ENCODE assay signal across 16 cellular contexts in genomic region chr22:17606472-17606871, GRCh38. TPM values are rescaled to one million over a fixed set of nuclear protein-coding genes. Genes with fewer than 3 reads are reported as not detected.
A peak's percentile ranks its signal among the peaks of the same experiment; 100 is the strongest.
DNase-seq lines count a peak whose midpoint lies in the region; ATAC-seq and TF ChIP-seq lines count a peak whose summit lies in the region.
"Had no signal": no experiment of that assay in that cellular context is flagged by ENCODE, and none has a peak within 500 bp of the region (broad histone marks: within the 10 kb centered on the region; RNA-seq: fewer than 3 reads in every experiment).

No MANE protein-coding gene starts in this region.

- 38% methylated on average over 4 of the region's 5 CpGs; no CpG with 5 or more reads in 1 of the 2 experiments for WGBS in IMR-90 (ENCODE audit: extremely low coverage in 2 of 2, insufficient read length in 1 of 2), 2 experiments

- no peak overlapping the region for H3K14ac ChIP-seq in IMR-90 (replicated peaks; ENCODE audit: low read depth, low read length)

- intact Hi-C loops in IMR-90 (cut with micrococcal nuclease) = no loop called here

- H3K56ac ChIP-seq in IMR-90 (ENCODE audit: extremely low read depth, insufficient read depth, low read length) = no peak overlapping the region

- no peak overlapping the region for H3K4me2 ChIP-seq in IMR-90 (ENCODE audit: low read depth, low read length)

- peaks cover 27 to 45% of the 10 kb centered on the region in 2 experiments for H3K79me1 ChIP-seq in IMR-90 (ENCODE audit: low read depth in 1 of 2, low read length in 2 of 2)

- in situ Hi-C loops in IMR-90 (cut with MboI; ENCODE audit: low sequenced_read_pairs) = no loop called here

- H2AK9ac ChIP-seq in IMR-90 (replicated peaks; ENCODE audit: low read depth, low read length, poor library complexity) = no peak overlapping the region

- peaks cover 24% of the 10 kb centered on the region for H3K36me3 ChIP-seq in IMR-90 (ENCODE audit: control insufficient read depth, insufficient read depth, low read length)

- no peak overlapping the region for H2AK5ac ChIP-seq in IMR-90 (ENCODE audit: low read depth, low read length)

- H2BK20ac ChIP-seq in IMR-90 (ENCODE audit: low read depth, low read length) = no peak overlapping the region

- H3K23ac ChIP-seq in IMR-90 (ENCODE audit: low read depth, low read length) = no peak overlapping the region

- no peaks in the 10 kb centered on the region for H3K27me3 ChIP-seq in IMR-90 (ENCODE audit: control insufficient read depth, insufficient read depth, low read length)
- H3K27me3 ChIP-seq: vagina had no signal

- no peak overlapping the region for H2BK120ac ChIP-seq in IMR-90 (ENCODE audit: low read depth, low read length)

- TF ChIP-seq CTCF in AG04449 (IDR thresholded peaks at IDR 0.05; ENCODE audit: insufficient read depth, low read length, missing control alignments) (no peak), IMR-90 (conservative IDR thresholded peaks at IDR 0.05; ENCODE audit: low read depth, low read length) (no peak), coronary artery (IDR thresholded peaks at IDR 0.05) (no peak)

- H3K18ac ChIP-seq in IMR-90 (ENCODE audit: low read depth, low read length) = no peak overlapping the region

- H3K4me1 ChIP-seq in IMR-90 (ENCODE audit: control insufficient read depth, insufficient read depth, low read length) = 0 out of 2 replicates have a peak, but pooled peaks cover 2% of the 10 kb centered on the region

- CTCF ChIA-PET in AG04449 (lab: Yijun Ruan, JAX) (interaction anchor here (0.6 to 1.9 kb wide), 2 partner anchors 12 to 1653 kb away, joined by 4 to 6 read pairs; no protein-coding TSS in a partner anchor), IMR-90 (lab: Yijun Ruan, JAX) (interaction anchor here (0.6 to 1.2 kb wide), 2 partner anchors 117 to 120 kb away, joined by 4 read pairs; no protein-coding TSS in a partner anchor)

- no peaks in the 10 kb centered on the region for H3K9me3 ChIP-seq in IMR-90 (ENCODE audit: control insufficient read depth, insufficient read depth, low read length)
- H3K9me3 ChIP-seq: vagina had no signal

- no peak overlapping the region for H3K4ac ChIP-seq in IMR-90 (ENCODE audit: low read depth, low read length)

- no peak overlapping the region for H2BK15ac ChIP-seq in IMR-90 (ENCODE audit: low read depth, low read length)

- TF ChIP-seq RAD21 in IMR-90 (IDR thresholded peaks at IDR 0.05; ENCODE audit: low read length) = no peak

- peaks cover 4% of the 10 kb centered on the region; the same call in 1 of the 2 replicates for H3K9me1 ChIP-seq in IMR-90 (ENCODE audit: insufficient read depth, low read length)

- H4K5ac ChIP-seq in IMR-90 (ENCODE audit: low read depth, low read length) = no peak overlapping the region

- H2BK5ac ChIP-seq in IMR-90 (ENCODE audit: low read depth, low read length, poor library complexity, severe bottlenecking) = no peak overlapping the region

- no peak overlapping the region for H3K9ac ChIP-seq in IMR-90 (ENCODE audit: low read depth, low read length)

- BruUV-seq in IMR-90 (replicated peaks; lab: Mats Ljungman, UMichigan) = no TSS peak

- no peak overlapping the region for H2AFZ ChIP-seq in IMR-90 (replicated peaks; ENCODE audit: low read length, poor library complexity)

- H4K20me1 ChIP-seq in IMR-90 (ENCODE audit: insufficient read depth, low read length) = peaks cover 15% of the 10 kb centered on the region; the same call in 1 of the 2 replicates

- TF ChIP-seq POLR2A in IMR-90 (IDR thresholded peaks at IDR 0.05; ENCODE audit: low read depth, low read length) (no peak), erythroblast (IDR thresholded peaks at IDR 0.05; ENCODE audit: low read length) (no peak)

- dilution Hi-C loops in IMR-90 (cut with HindIII; ENCODE audit: low sequenced_read_pairs, unreplicated experiment) = no loop called here

- no peak overlapping the region for H4K91ac ChIP-seq in IMR-90 (ENCODE audit: insufficient read depth, low read depth, low read length)

- no peak overlapping the region for H4K8ac ChIP-seq in IMR-90 (ENCODE audit: low read depth in 2 of 2, low read length in 2 of 2)

- H3K4me3 ChIP-seq in AG04449 (ENCODE audit: low read depth, low read length) = no peak overlapping the region
- no peak overlapping the region for H3K4me3 ChIP-seq in IMR-90 (ENCODE audit: insufficient read depth, low read depth, low read length)
- no peak overlapping the region for H3K4me3 ChIP-seq in coronary artery
- H3K4me3 ChIP-seq: skin epidermis, vagina had no signal

- DNase-seq in AG04449 (ENCODE audit: low read depth, low spot score) (peak; percentile 36), IMR-90 (peak; percentile 65), erythroblast (lab: John Stamatoyannopoulos, UW) (peak; percentile 17 to 22), iris pigment epithelial cell (ENCODE audit: low read depth) (peak; percentile 26), coronary artery (ENCODE audit: low spot score) (no peak)
- DNase-seq in activated CD4-positive, alpha-beta T cell treated with anti-CD3 and anti-CD28 coated beads for 1 hour = no peak
- DNase-seq: activated CD4-positive, alpha-beta T cell treated with anti-CD3 and anti-CD28 coated beads, Interleukin-2, amount 50 U/mL, for 48 hours; amygdala; DMS153; NCI-H1436 had no signal

- ATAC-seq in IMR-90 (ENCODE audit: low read depth) = peak; percentile 36
- ATAC-seq in HG02885 (IDR thresholded peaks at IDR 0.05; ENCODE audit: poor library complexity, unreplicated experiment) = no peak
- ATAC-seq in GM18870 (IDR thresholded peaks at IDR 0.05; ENCODE audit: unreplicated experiment) = no peak
- ATAC-seq: esophagus mucosa had no signal

- H3K27ac ChIP-seq in IMR-90 (ENCODE audit: insufficient read depth, low read length) (no peak overlapping the region), coronary artery (no peak overlapping the region)
- H3K27ac ChIP-seq: skin epidermis, vagina had no signal

- POLR2A ChIA-PET in AG04449 (lab: Yijun Ruan, JAX) = no interaction called here
- POLR2A ChIA-PET in IMR-90 (lab: Charles Lee; ENCODE audit: unreplicated experiment) = no interaction called here

TF ChIP-seq in IMR-90, 13 proteins besides CTCF, POLR2A, EP300 and RAD21:
- no peak for TF ChIP-seq MAZ (IDR thresholded peaks at IDR 0.05; ENCODE audit: borderline replicate concordance, low read depth, low read length)
- no peak for TF ChIP-seq NFE2L2 (IDR thresholded peaks at IDR 0.05; ENCODE audit: low read depth, low read length)
- TF ChIP-seq MXI1 (IDR thresholded peaks at IDR 0.05; ENCODE audit: borderline replicate concordance, low read depth, low read length) = no peak
- no peak for TF ChIP-seq MAFK (IDR thresholded peaks at IDR 0.05; ENCODE audit: low read depth, low read length)
- no peak for TF ChIP-seq BHLHE40 (IDR thresholded peaks at IDR 0.05; ENCODE audit: low read depth, low read length)
- no peak for TF ChIP-seq CHD1 (IDR thresholded peaks at IDR 0.05; ENCODE audit: low read depth, low read length)
- no peak for TF ChIP-seq ELK1 (IDR thresholded peaks at IDR 0.05; ENCODE audit: borderline replicate concordance, low read depth, low read length)
- no peak for TF ChIP-seq CEBPB (IDR thresholded peaks at IDR 0.05; ENCODE audit: low read depth, low read length)
- TF ChIP-seq SMC3 (IDR thresholded peaks at IDR 0.05; ENCODE audit: low read depth, low read length) = no peak

RNA-seq across cellular contexts. Expression of gene ATP6V1E1, which starts 22.1 kb away (rescaled TPM):
- 144 and 151 TPM in 2 replicates for total RNA-seq in IMR-90 (2012; rRNA removed)
- polyA plus RNA-seq in IMR-90 (2012; rRNA removed) = 123 and 148 TPM in 2 replicates
- polyA plus RNA-seq in IMR-90 (2012; cell fraction: cytosol; rRNA removed) = 46.0 and 80.4 TPM in 2 replicates
- 14.4 and 72.5 TPM in 2 replicates for polyA plus RNA-seq in IMR-90 (2012; cell fraction: nucleus; rRNA removed; ENCODE audit: low replicate concordance)

RNA-seq across cellular contexts. Expression of gene BCL2L13, which starts 32.1 kb away (rescaled TPM):
- 77.5 and 86.7 TPM in 2 replicates for total RNA-seq in IMR-90 (2012; rRNA removed)
- 39.6 and 42.6 TPM in 2 replicates for polyA plus RNA-seq in IMR-90 (2012; rRNA removed)
- 29.4 and 36.3 TPM in 2 replicates for polyA plus RNA-seq in IMR-90 (2012; cell fraction: cytosol; rRNA removed)
- polyA plus RNA-seq in IMR-90 (2012; cell fraction: nucleus; rRNA removed; ENCODE audit: low replicate concordance) = 15.2 and 32.7 TPM in 2 replicates

RNA-seq across cellular contexts. Expression of gene SLC25A18, which starts 43.2 kb away (rescaled TPM):
- total RNA-seq in IMR-90 (2012; rRNA removed) = under 0.01 TPM in 1 of 2 replicates, not detected in the other
- 0.05 TPM in 1 of 2 replicates, not detected in the other for polyA plus RNA-seq in IMR-90 (2012; rRNA removed)
- polyA plus RNA-seq in IMR-90 (2012; cell fraction: cytosol; rRNA removed) = 0.03 TPM in 1 of 2 replicates, not detected in the other
- 0.07 and 0.14 TPM in 2 replicates for polyA plus RNA-seq in IMR-90 (2012; cell fraction: nucleus; rRNA removed; ENCODE audit: low replicate concordance)
- total RNA-seq: activated T-helper 1 cell treated with anti-CD3 and anti-CD28 coated beads, Interleukin-12 subunit alpha, Interleukin-12 subunit beta, Interleukin-2, Interleukin-4 antibody, amounts not matched to agents 30 ng/mL and 10 ng/mL and 1 ng/mL, durations not matched to agents 14 hours and 24 hours and 36 hours had no signal

Comparison
In these comparisons a context has a peak if more than half of its experiments do, and no peak if none do; other contexts are left out.
1. DNase-seq: peak in AG04449 (single experiment), IMR-90 (single experiment), erythroblast (2 of 2) and iris pigment epithelial cell (single experiment); none in coronary artery (single experiment) and activated CD4-positive, alpha-beta T cell treated with anti-CD3 and anti-CD28 coated beads for 1 hour (single experiment).